In the genomic region with DNA sequence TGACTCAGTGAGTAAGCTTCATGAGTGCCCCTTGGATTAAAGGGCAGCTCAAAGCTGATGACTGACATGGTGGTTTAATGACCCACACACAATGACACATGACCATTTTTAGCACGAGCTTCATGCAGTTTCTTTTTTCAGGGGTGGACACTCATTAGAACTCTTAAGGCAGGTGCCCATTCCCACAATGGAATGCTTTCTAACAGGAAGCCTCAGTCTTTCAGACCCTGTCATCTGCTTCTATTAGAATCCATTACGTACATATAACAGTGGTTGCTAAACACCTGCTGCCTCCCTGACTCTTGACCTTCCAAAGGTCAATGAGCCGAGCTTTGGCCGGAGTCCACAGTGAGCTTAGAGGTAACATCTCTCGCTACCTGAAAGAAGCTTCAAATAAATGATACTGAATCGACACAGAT, we compare ENCODE assay signal across 10 cellular contexts. TPM values are rescaled to one million over a fixed set of nuclear protein-coding genes. Genes with fewer than 3 reads are reported as not detected.
DNase-seq lines count a peak whose midpoint lies in the region; ATAC-seq and TF ChIP-seq lines count a peak whose summit lies in the region.
"Had no signal": no experiment of that assay in that cellular context is flagged by ENCODE, and none has a peak within 500 bp of the region (broad histone marks: within the 10 kb centered on the region; RNA-seq: fewer than 3 reads in every experiment).

No MANE protein-coding gene starts in this region.

- 60 to 69% methylated on average over 6 of the region's 6 CpGs for WGBS in upper lobe of left lung, 2 donors

- no peaks in the 10 kb centered on the region for H3K36me3 ChIP-seq in breast epithelium
- no peaks in the 10 kb centered on the region for H3K36me3 ChIP-seq in upper lobe of left lung

- intact Hi-C loops in breast epithelium (cut with DNase I; ENCODE audit: low total_unique reads) = no loop called here

- H3K27me3 ChIP-seq in breast epithelium (no peaks in the 10 kb centered on the region), upper lobe of left lung (no peaks in the 10 kb centered on the region)

- peak overlapping the region; percentile 73 to 94 for H3K27ac ChIP-seq in breast epithelium
- peak overlapping the region; percentile 71 to 79 (median 76) for H3K27ac ChIP-seq in upper lobe of left lung

- H3K4me1 ChIP-seq in breast epithelium = peaks cover 0 to 2% of the 10 kb centered on the region in 2 donors
- H3K4me1 ChIP-seq in upper lobe of left lung = peaks cover 15 to 19% (median 17%) of the 10 kb centered on the region in 4 donors

- TF ChIP-seq CTCF in breast epithelium (IDR thresholded peaks at IDR 0.05) = no peak
- no peak for TF ChIP-seq CTCF in upper lobe of left lung (IDR thresholded peaks at IDR 0.05)

- TF ChIP-seq POLR2A in breast epithelium (IDR thresholded peaks at IDR 0.05) (no peak), upper lobe of left lung (IDR thresholded peaks at IDR 0.05) (no peak)

- DNase-seq in NCI-H82 (lab: John Stamatoyannopoulos, UW) (peak; percentile 28), NCI-H82 treated with DMSO at 0.1 percent for 48 hours (lab: John Stamatoyannopoulos, UW; ENCODE audit: unreplicated experiment) (no peak), breast epithelium (ENCODE audit: low spot score in 2 of 2) (no peak), lung microvascular endothelial cell (ENCODE audit: low read depth in 2 of 2) (peak; percentile 79 to 82), upper lobe of left lung (peak in 1 of 2 donors; percentile 55), NAMALWA (ENCODE audit: low spot score) (no peak), HK-2 (ENCODE audit: unreplicated experiment) (no peak)
- DNase-seq: posterior cingulate gyrus; stimulated activated CD8-positive, alpha-beta memory T cell treated with anti-CD3 and anti-CD28 coated beads, Interleukin-4, amount 100 ng/mL, for 48 hours had no signal

- peak in 1 of 2 donors; percentile 16 for ATAC-seq in upper lobe of left lung (ENCODE audit: low FRiP score in 2 of 2)
- no peak for ATAC-seq in HG03460 (IDR thresholded peaks at IDR 0.05; ENCODE audit: unreplicated experiment)

- no peak for TF ChIP-seq EP300 in upper lobe of left lung (IDR thresholded peaks at IDR 0.05)

- H3K4me3 ChIP-seq in breast epithelium = peak overlapping the region in 1 of 3 donors; percentile 26
- H3K4me3 ChIP-seq in upper lobe of left lung = no peak overlapping the region

- no peaks in the 10 kb centered on the region for H3K9me3 ChIP-seq in breast epithelium
- no peaks in the 10 kb centered on the region for H3K9me3 ChIP-seq in upper lobe of left lung

RNA-seq across cellular contexts. Expression of gene AKNAD1, which starts 27.4 kb away (rescaled TPM):
- 1 to 10 TPM; 2.3 to 4.1 (median 2.9) TPM for total RNA-seq in breast epithelium
- total RNA-seq in lung microvascular endothelial cell = 0.20 and 0.22 TPM in 2 replicates
- total RNA-seq in upper lobe of left lung = under 1 TPM in 2 of 6 donors, not detected in 4; 0.46 to 0.84 TPM

RNA-seq across cellular contexts. Expression of gene GPSM2, which starts 47.3 kb away (rescaled TPM):
- 10 to 100 TPM; 11.5 to 25.9 (median 18.1) TPM for total RNA-seq in breast epithelium
- 7.9 and 9.2 TPM in 2 replicates for total RNA-seq in lung microvascular endothelial cell
- 10 to 100 TPM in 5 of 6 donors, 1 to 10 TPM in 1; 8.9 to 27.4 (median 17.8) TPM for total RNA-seq in upper lobe of left lung

Comparison
In these comparisons a context has a peak if more than half of its experiments do, and no peak if none do; other contexts are left out.
1. DNase-seq: peak in NCI-H82 (single experiment) and lung microvascular endothelial cell (2 of 2); none in NCI-H82 treated with DMSO at 0.1 percent for 48 hours (single experiment), breast epithelium (0 of 2), NAMALWA (single experiment) and HK-2 (single experiment).